Comparison of ENCODE assay signal across 8 cellular contexts in genomic region chr4:107824367-107825071, GRCh38. TPM values are rescaled to one million over a fixed set of nuclear protein-coding genes. Genes with fewer than 3 reads are reported as not detected.
DNase-seq lines count a peak whose midpoint lies in the region; ATAC-seq and TF ChIP-seq lines count a peak whose summit lies in the region.

SGMS2 (plus strand) TSS chr4:107824932; CDS start chr4:107895554, 70,622 bp downstream.

- H3K36me3 Mint-ChIP-seq in GM23338 (ENCODE audit: low read depth) = no peaks in the 10 kb centered on the region

- H3K4me1 ChIP-seq in GM23338 (ENCODE audit: insufficient read depth) = peaks cover 11% of the 10 kb centered on the region
- peaks cover 6 to 53% of the 10 kb centered on the region in 2 donors for H3K4me1 ChIP-seq in left lung

- H4K20me1 ChIP-seq in GM23338 (replicated peaks; ENCODE audit: insufficient read depth) = peaks cover 5% of the 10 kb centered on the region; the same call in 1 of the 2 replicates

- H3K27ac Mint-ChIP-seq in GM23338 = no peak within 1 kb of the TSS

- no peaks in the 10 kb centered on the region for H3K9me3 ChIP-seq in left lung

- H3K4me2 ChIP-seq in GM23338 = peak within 1 kb of the TSS; percentile 92

- peak within 1 kb of the TSS; percentile 79 for H3K4me3 ChIP-seq in GM23338
- peak within 1 kb of the TSS; percentile 74 to 78 for H3K4me3 ChIP-seq in left lung

- no peak for TF ChIP-seq CTCF in GM23338 (conservative IDR thresholded peaks at IDR 0.05; ENCODE audit: low read depth in 2 of 2)
- no peak for TF ChIP-seq CTCF in left lung (IDR thresholded peaks at IDR 0.05)

- H3K27me3 Mint-ChIP-seq in GM23338 (ENCODE audit: insufficient read depth, low read depth, poor library complexity) = peaks cover 84% of the 10 kb centered on the region

- peak within 1 kb of the TSS; percentile 90 for H2AFZ ChIP-seq in GM23338

- H3K27me3 ChIP-seq in GM23338 (ENCODE audit: insufficient read depth) = peaks cover 100% of the 10 kb centered on the region
- H3K27me3 ChIP-seq in left lung = no peaks in the 10 kb centered on the region

- peak; percentile 70 for DNase-seq in GM04504 (ENCODE audit: low read depth)
- DNase-seq in GM23338 (ENCODE audit: low spot score) = peak; percentile 69
- peak; percentile 89 for DNase-seq in LHCN-M2 (ENCODE audit: low read depth)
- DNase-seq in activated CD4-positive, alpha-beta T cell treated with anti-CD3 and anti-CD28 coated beads for 48 hours = peak; percentile 83
- peak; percentile 93 for DNase-seq in dermis blood vessel endothelial cell
- DNase-seq in left lung = peak; percentile 93 to 96
- DNase-seq in stimulated activated CD4-positive, alpha-beta T cell treated with anti-CD3 and anti-CD28 coated beads, Interleukin-1b, Interleukin-23, amount 100 ng/mL, for 24 hours (ENCODE audit: low read depth in 4 of 4, low spot score in 1 of 4) = peak; percentile 3 to 71 (median 42)
- DNase-seq in NCI-H2107 treated with DMSO at 0.1 percent for 48 hours (lab: John Stamatoyannopoulos, UW; ENCODE audit: unreplicated experiment) = no peak

- H3K27ac ChIP-seq in GM23338 (ENCODE audit: low read depth) = no peak within 1 kb of the TSS
- H3K27ac ChIP-seq in left lung = peak within 1 kb of the TSS; percentile 94 to 96

- ATAC-seq in GM23338 (peak; percentile 60), left lung (peak; percentile 77)

- no peaks in the 10 kb centered on the region for H3K9me2 ChIP-seq in GM23338 (ENCODE audit: insufficient read depth)

- H3K4me3 Mint-ChIP-seq in GM23338 = peak within 1 kb of the TSS; percentile 83

- peaks cover 13% of the 10 kb centered on the region for H3K4me1 Mint-ChIP-seq in GM23338

- peaks cover 3% of the 10 kb centered on the region; the same call in 1 of the 2 replicates for H3F3A ChIP-seq in GM23338 (replicated peaks; ENCODE audit: low read depth)

- H3K79me2 ChIP-seq in GM23338 (replicated peaks; ENCODE audit: insufficient read depth) = no peaks in the 10 kb centered on the region

- H3K9me3 Mint-ChIP-seq in GM23338 = no peaks in the 10 kb centered on the region; the same call in 2 of the 3 replicates

- H3K36me3 ChIP-seq in GM23338 (ENCODE audit: insufficient read depth) (no peaks in the 10 kb centered on the region), left lung (no peaks in the 10 kb centered on the region)

- intact Hi-C loops in left lung (cut with DNase I) = no loop called here

TF ChIP-seq in GM23338, 12 proteins besides CTCF, POLR2A, EP300 and RAD21:
- TF ChIP-seq ETS1 (IDR thresholded peaks at IDR 0.05) (no peak), EZH2 (IDR thresholded peaks at IDR 0.05; ENCODE audit: low read depth, unreplicated experiment) (peak; percentile 66)

RNA-seq across cellular contexts. Expression of gene SGMS2, which starts in this region (rescaled TPM):
- total RNA-seq in GM23338 (2014; rRNA removed; shearing (Covaris generic)) = 0.35 and 0.43 TPM in 2 replicates
- polyA plus RNA-seq in GM23338 (2016; fragmentation: Nextera tagmentation; extraction: Ambion mirVana) = 1.1 and 1.2 TPM in 2 replicates
- total RNA-seq in LHCN-M2 (2014; rRNA removed) (80.2 and 98.9 TPM in 2 replicates), dermis blood vessel endothelial cell (66.9 and 106 TPM in 2 replicates), left lung (100 to 1,000 TPM in 1 of 2 donors, 10 to 100 TPM in 1; 88.8 to 106 TPM)
- polyA plus RNA-seq in LHCN-M2 (2012) = 9.1 TPM

Comparison
In these comparisons a context has a peak if more than half of its experiments do, and no peak if none do; other contexts are left out.
1. RNA of gene SGMS2 (total RNA-seq): 88.8 to 106 TPM in left lung, 80.2 to 98.9 TPM in LHCN-M2 and 66.9 to 106 TPM in dermis blood vessel endothelial cell; 0.35 to 0.43 TPM in GM23338; every median in the first group is over 10 times any median in the second.